18 cellular contexts compared by ENCODE assay signal in the genomic region with DNA sequence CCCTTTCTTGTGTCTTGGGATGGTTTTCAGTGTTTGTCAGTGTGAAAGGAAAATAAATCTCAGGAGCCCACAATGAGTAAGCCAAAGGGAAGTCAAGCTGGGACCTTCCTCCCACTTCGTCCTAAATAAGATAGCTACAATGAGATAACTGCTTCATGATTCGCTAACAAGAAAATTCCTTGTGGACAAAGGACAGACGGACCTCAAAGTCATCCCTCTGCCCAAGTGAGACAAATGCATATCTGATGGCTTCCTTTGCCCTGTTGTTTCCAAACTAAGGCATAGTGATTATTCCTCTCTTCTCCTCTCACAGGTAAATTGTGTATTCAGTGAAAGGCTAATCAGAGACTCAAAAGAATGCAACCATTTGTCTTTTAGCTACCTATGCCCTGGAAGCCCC. TPM values are rescaled to one million over a fixed set of nuclear protein-coding genes. Genes with fewer than 3 reads are reported as not detected.
A peak's percentile ranks its signal among the peaks of the same experiment; 100 is the strongest.
DNase-seq lines count a peak whose midpoint lies in the region.
"Had no signal": no experiment of that assay in that cellular context is flagged by ENCODE, and none has a peak within 500 bp of the region (broad histone marks: within the 10 kb centered on the region; RNA-seq: fewer than 3 reads in every experiment).

No MANE protein-coding gene starts in this region.

- H3K4me3 ChIP-seq in skin epidermis = peak overlapping the region in 1 of 7 experiments; percentile 11
- H3K4me3 ChIP-seq: Peyer's patch had no signal

- peak overlapping the region in 14 of 21 experiments; percentile 22 to 85 (median 68) for H3K27ac ChIP-seq in skin epidermis

- DNase-seq in EL (peak; percentile 28), RPMI7951 (ENCODE audit: low read depth) (peak; percentile 62), hepatic stellate cell (ENCODE audit: low spot score) (peak; percentile 14), NCI-H446 treated with DMSO at 0.1 percent for 48 hours (lab: John Stamatoyannopoulos, UW) (no peak), NCI-H345 (lab: John Stamatoyannopoulos, UW) (no peak), kidney glomerular epithelial cell (lab: John Stamatoyannopoulos, UW) (no peak)
- DNase-seq in effector CD4-positive, alpha-beta T cell = no peak
- DNase-seq: BE2C; CD8-positive, alpha-beta T cell; KG1; MM.1S; NCI-H1105; NCI-H187; NCI-H2171; NCI-H510A treated with DMSO at 0.1 percent for 48 hours; Peyer's patch; SW 1271 had no signal

RNA-seq across cellular contexts. Expression of a gene that starts 26.1 kb away (rescaled TPM):
- 0.48 and 0.98 TPM in 2 replicates for total RNA-seq in RPMI7951 (2014; rRNA removed; shearing (Covaris generic))

Comparison
In these comparisons a context has a peak if more than half of its experiments do, and no peak if none do; other contexts are left out.
1. DNase-seq: peak in EL (single experiment), RPMI7951 (single experiment) and hepatic stellate cell (single experiment); none in NCI-H446 treated with DMSO at 0.1 percent for 48 hours (single experiment), effector CD4-positive, alpha-beta T cell (single experiment), NCI-H345 (single experiment) and kidney glomerular epithelial cell (single experiment).